ENCODE assay signal across 1 cellular context in genomic region chr4:107913283-107913899, GRCh38.
TF ChIP-seq lines count a peak whose summit lies in the region.

No MANE protein-coding gene starts in this region.

TF ChIP-seq in HCT116, 20 proteins besides CTCF, POLR2A, EP300 and RAD21:
- TF ChIP-seq REST (IDR thresholded peaks at IDR 0.05; ENCODE audit: low read depth) (no peak), SP1 (IDR thresholded peaks at IDR 0.05; ENCODE audit: low read depth) (no peak), CEBPB (IDR thresholded peaks at IDR 0.05; ENCODE audit: low read depth) (no peak), JUND (IDR thresholded peaks at IDR 0.05) (no peak), ATF3 (IDR thresholded peaks at IDR 0.05) (no peak), EGR1 (IDR thresholded peaks at IDR 0.05; ENCODE audit: low read depth) (no peak), SRF (IDR thresholded peaks at IDR 0.05; ENCODE audit: low read depth) (no peak)
